ENCODE assay signal across 15 cellular contexts in the genomic region with DNA sequence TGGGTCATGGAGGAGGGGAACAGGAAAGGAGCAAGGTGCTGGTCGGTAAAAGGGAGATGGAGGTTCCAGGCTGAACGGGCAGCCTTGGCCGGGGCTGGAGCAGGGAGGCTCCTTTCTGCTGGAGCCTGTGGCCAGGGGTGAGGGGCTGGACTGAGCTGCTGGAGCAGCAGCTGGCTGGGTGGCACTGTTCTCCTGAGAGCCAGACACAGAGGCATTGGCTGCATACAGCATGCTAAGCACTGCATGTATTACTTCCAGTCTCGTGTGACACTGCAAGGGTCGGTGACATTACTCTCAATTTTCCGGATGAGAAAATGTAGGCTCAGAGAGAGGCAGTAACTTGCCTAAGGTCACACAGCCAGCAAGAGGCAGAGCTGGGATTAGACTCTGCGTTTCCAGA. TPM values are rescaled to one million over a fixed set of nuclear protein-coding genes. Genes with fewer than 3 reads are reported as not detected.
"Had no signal": no experiment of that assay in that cellular context is flagged by ENCODE, and none has a peak within 500 bp of the region (broad histone marks: within the 10 kb centered on the region; RNA-seq: fewer than 3 reads in every experiment).

No MANE protein-coding gene starts in this region.

- H3K4me3 ChIP-seq: body of pancreas, dorsolateral prefrontal cortex, left lung, tibial nerve had no signal

- H3K27ac ChIP-seq: body of pancreas, dorsolateral prefrontal cortex, foreskin keratinocyte, left lung had no signal

- H3K27me3 Mint-ChIP-seq: activated T-cell treated with anti-CD3 and anti-CD28 coated beads, Interleukin-2, amount 50 U/mL, for 24 hours had no signal

- H3K27ac Mint-ChIP-seq: activated CD4-positive, alpha-beta T cell treated with anti-CD3 and anti-CD28 coated beads, Interleukin-2, amount 10 ng/mL, durations not matched to agents 24 days and 14 days; activated CD8-positive, alpha-beta T cell treated with anti-CD3 and anti-CD28 coated beads, Interleukin-2, amount 10 ng/mL, durations not matched to agents 7 days and 5 days; activated naive CD4-positive, alpha-beta T cell treated with anti-CD3 and anti-CD28 coated beads for 36 hours; activated T-cell treated with anti-CD3 and anti-CD28 coated beads, Interleukin-2, amount 50 U/mL, for 24 hours; endodermal cell; memory B cell had no signal

- DNase-seq: activated CD4-positive, alpha-beta T cell treated with anti-CD3 and anti-CD28 coated beads, Interleukin-2, amount 10 ng/mL, durations not matched to agents 24 days and 14 days; activated CD4-positive, CD25-positive, alpha-beta regulatory T cell; activated CD8-positive, alpha-beta T cell treated with anti-CD3 and anti-CD28 coated beads, Interleukin-2, amount 10 ng/mL, durations not matched to agents 7 days and 5 days; activated naive CD4-positive, alpha-beta T cell treated with anti-CD3 and anti-CD28 coated beads for 36 hours; activated T-cell treated with anti-CD3 and anti-CD28 coated beads, Interleukin-2, amount 50 U/mL, for 24 hours; body of pancreas; dorsolateral prefrontal cortex; endodermal cell; foreskin keratinocyte; glutamatergic neuron; left lung; substantia nigra; T1000 had no signal

- ATAC-seq: body of pancreas, foreskin keratinocyte, left lung had no signal

- H3K4me1 Mint-ChIP-seq: endodermal cell had no signal

- H3K4me3 Mint-ChIP-seq: activated CD4-positive, alpha-beta T cell treated with anti-CD3 and anti-CD28 coated beads, Interleukin-2, amount 10 ng/mL, durations not matched to agents 24 days and 14 days; activated CD8-positive, alpha-beta T cell treated with anti-CD3 and anti-CD28 coated beads, Interleukin-2, amount 10 ng/mL, durations not matched to agents 7 days and 5 days; activated naive CD4-positive, alpha-beta T cell treated with anti-CD3 and anti-CD28 coated beads for 36 hours; activated T-cell treated with anti-CD3 and anti-CD28 coated beads, Interleukin-2, amount 50 U/mL, for 24 hours; endodermal cell; memory B cell had no signal

- H3K27me3 ChIP-seq: body of pancreas, tibial nerve had no signal

- H3K4me1 ChIP-seq: body of pancreas, foreskin keratinocyte had no signal

RNA-seq across cellular contexts. Expression of gene RGMA, which starts 42.3 kb away (rescaled TPM):
- total RNA-seq: activated CD8-positive, alpha-beta T cell treated with anti-CD3 and anti-CD28 coated beads, Interleukin-2, amount 10 ng/mL, durations not matched to agents 7 days and 5 days had no signal
